ENCODE assay signal across 8 cellular contexts in genomic region chr14:102593841-102594170, GRCh38. TPM values are rescaled to one million over a fixed set of nuclear protein-coding genes. Genes with fewer than 3 reads are reported as not detected.
DNase-seq lines count a peak whose midpoint lies in the region; ATAC-seq and TF ChIP-seq lines count a peak whose summit lies in the region.

No MANE protein-coding gene starts in this region.

- H3K79me2 ChIP-seq in neural progenitor cell (ENCODE audit: low read depth) = peaks cover 69% of the 10 kb centered on the region

- no peaks in the 10 kb centered on the region for H3K36me3 ChIP-seq in effector memory CD4-positive, alpha-beta T cell (ENCODE audit: control insufficient read depth, insufficient read depth, low read length)
- no peaks in the 10 kb centered on the region for H3K36me3 ChIP-seq in neural progenitor cell

- peak overlapping the region; percentile 68 for H3K9ac ChIP-seq in neural progenitor cell

- no peaks in the 10 kb centered on the region for H3K9me3 Mint-ChIP-seq in neural progenitor cell

- TF ChIP-seq CTCF in GM12864 (IDR thresholded peaks at IDR 0.05; ENCODE audit: low read depth, low read length, missing control alignments) (no peak), neural progenitor cell (IDR thresholded peaks at IDR 0.05) (no peak)

- peak overlapping the region; percentile 93 for H3K4me3 Mint-ChIP-seq in neural progenitor cell

- H3F3A ChIP-seq in neural progenitor cell (ENCODE audit: low read depth) = peaks cover 25% of the 10 kb centered on the region

- H3K9me3 ChIP-seq in effector memory CD4-positive, alpha-beta T cell (ENCODE audit: control insufficient read depth, low read length) = no peaks in the 10 kb centered on the region
- H3K9me3 ChIP-seq in neural progenitor cell (ENCODE audit: low read depth) = no peaks in the 10 kb centered on the region

- H4K20me1 ChIP-seq in neural progenitor cell (ENCODE audit: low read depth) = peaks cover 52% of the 10 kb centered on the region

- no peak overlapping the region for H2AFZ ChIP-seq in neural progenitor cell (replicated peaks)

- peak overlapping the region; percentile 73 for H3K27ac ChIP-seq in effector memory CD4-positive, alpha-beta T cell (ENCODE audit: insufficient read depth, low read length, poor library complexity, severe bottlenecking)
- H3K27ac ChIP-seq in neural progenitor cell = no peak overlapping the region

- DNase-seq in GM12864 (ENCODE audit: low read depth) = no peak
- peak; percentile 46 for DNase-seq in NCI-H1694 treated with DMSO at 0.1 percent for 48 hours (lab: John Stamatoyannopoulos, UW)
- DNase-seq in effector memory CD4-positive, alpha-beta T cell = no peak
- DNase-seq in neural progenitor cell (ENCODE audit: low spot score) = no peak
- DNase-seq in occipital lobe (lab: John Stamatoyannopoulos, UW) = no peak

- H3K27me3 ChIP-seq in effector memory CD4-positive, alpha-beta T cell (replicated peaks; ENCODE audit: control insufficient read depth, insufficient read depth, low read length, poor library complexity, severe bottlenecking) = no peaks in the 10 kb centered on the region
- H3K27me3 ChIP-seq in neural progenitor cell = no peaks in the 10 kb centered on the region

- H3K36me3 Mint-ChIP-seq in neural progenitor cell = peaks cover 5% of the 10 kb centered on the region

- H3K4me3 ChIP-seq in GM12864 (ENCODE audit: low read depth, low read length) = peak overlapping the region; percentile 99
- H3K4me3 ChIP-seq in effector memory CD4-positive, alpha-beta T cell (ENCODE audit: insufficient read depth, low read depth, low read length, poor library complexity, severe bottlenecking) = peak overlapping the region; percentile 80
- H3K4me3 ChIP-seq in neural progenitor cell = peak overlapping the region; percentile 94

- H3K4me1 ChIP-seq in effector memory CD4-positive, alpha-beta T cell (ENCODE audit: control insufficient read depth, insufficient read depth, low read length, poor library complexity, severe bottlenecking) = peaks cover 14% of the 10 kb centered on the region
- peaks cover 12% of the 10 kb centered on the region for H3K4me1 ChIP-seq in neural progenitor cell

- no peak for ATAC-seq in GM19324 (IDR thresholded peaks at IDR 0.05; ENCODE audit: low FRiP score, unreplicated experiment)
- no peak for ATAC-seq in GM21786 (IDR thresholded peaks at IDR 0.05; ENCODE audit: unreplicated experiment)
- ATAC-seq in HG03457 (IDR thresholded peaks at IDR 0.05; ENCODE audit: unreplicated experiment) = no peak

- peaks cover 5% of the 10 kb centered on the region for H3K27me3 Mint-ChIP-seq in neural progenitor cell (ENCODE audit: insufficient read depth, low read depth)

- peak overlapping the region; percentile 90 for H3K4me2 ChIP-seq in neural progenitor cell

- H3K27ac Mint-ChIP-seq in neural progenitor cell = peak overlapping the region; percentile 8

- H3K4me1 Mint-ChIP-seq in neural progenitor cell = peaks cover 34% of the 10 kb centered on the region

RNA-seq across cellular contexts. Expression of gene RCOR1, which starts 1.4 kb away (rescaled TPM):
- 25.3 and 33.7 TPM in 2 replicates for total RNA-seq in neural progenitor cell (ENCODE audit: low replicate concordance)
- 13.1 TPM for total RNA-seq in occipital lobe
